Comparison of ENCODE assay signal across 1 cellular context in genomic region chr11:30740071-30740470, GRCh38.
TF ChIP-seq lines count a peak whose summit lies in the region.

No MANE protein-coding gene starts in this region.

TF ChIP-seq in IMR-90, 13 proteins besides CTCF, POLR2A, EP300 and RAD21 (continued from another document):
- TF ChIP-seq BHLHE40 (IDR thresholded peaks at IDR 0.05; ENCODE audit: low read depth, low read length) (no peak), CHD1 (IDR thresholded peaks at IDR 0.05; ENCODE audit: low read depth, low read length) (no peak)
